ENCODE assay signal across 23 cellular contexts in the genomic region with DNA sequence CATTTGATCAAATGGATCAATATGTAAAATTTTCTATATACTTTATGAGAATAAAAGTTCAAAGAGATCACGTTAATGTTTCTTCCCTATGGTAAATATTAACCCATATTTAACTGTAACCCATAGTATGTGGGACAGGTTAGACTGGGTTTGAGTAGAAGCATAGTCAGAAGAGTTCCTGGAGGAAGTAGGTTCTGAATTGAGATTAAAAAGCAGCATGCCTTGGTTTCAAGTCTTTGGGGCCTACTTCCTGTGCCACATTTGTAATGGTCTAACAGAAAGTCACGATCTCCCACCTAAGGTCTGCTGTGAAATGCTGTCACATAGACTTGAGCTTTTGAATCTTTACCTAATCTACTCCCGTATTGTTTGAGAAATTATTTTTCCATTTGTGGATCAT.
DNase-seq lines count a peak whose midpoint lies in the region; ATAC-seq, FAIRE-seq and TF ChIP-seq lines count a peak whose summit lies in the region.
"Had no signal": no experiment of that assay in that cellular context is flagged by ENCODE, and none has a peak within 500 bp of the region (broad histone marks: within the 10 kb centered on the region; RNA-seq: fewer than 3 reads in every experiment).

No MANE protein-coding gene starts in this region.

- no peak for DNase-seq in CD8-positive, alpha-beta T cell
- DNase-seq in GM18507 (ENCODE audit: extremely low spot score, insufficient read length, low read depth) (no peak), NOMO-1 treated with DMSO at 0.1 percent for 48 hours (lab: John Stamatoyannopoulos, UW; ENCODE audit: unreplicated experiment) (peak; percentile 26), cerebellar nuclear complex (lab: John Stamatoyannopoulos, UW) (no peak), NCI-H526 (lab: John Stamatoyannopoulos, UW) (no peak), islet precursor cell (no peak)
- no peak for DNase-seq in activated naive CD8-positive, alpha-beta T cell treated with anti-CD3 and anti-CD28 coated beads, Interleukin-2, amount 10 ng/mL, durations not matched to agents 7 days and 5 days
- DNase-seq: DMS53, GM23248, H9, HFFc6, NCI-H1048, NCI-H1417 treated with DMSO at 0.1 percent for 48 hours, NCI-H187, NCI-H446, NCI-H526 treated with DMSO at 0.1 percent for 48 hours, Peyer's patch, T-cell had no signal

- POLR2A ChIA-PET in CD8-positive, alpha-beta T cell (lab: Charles Lee), result no interaction called here
- POLR2A ChIA-PET in activated naive CD8-positive, alpha-beta T cell treated with anti-CD3 and anti-CD28 coated beads, Interleukin-2, amount 10 ng/mL, durations not matched to agents 7 days and 5 days (lab: Charles Lee), result no interaction called here

- H3K27ac Mint-ChIP-seq in CD8-positive, alpha-beta T cell, result peak overlapping the region; percentile 71
- peak overlapping the region; percentile 19 for H3K27ac Mint-ChIP-seq in activated naive CD8-positive, alpha-beta T cell treated with anti-CD3 and anti-CD28 coated beads, Interleukin-2, amount 10 ng/mL, durations not matched to agents 7 days and 5 days
- H3K27ac Mint-ChIP-seq: H9, HFFc6, T-cell had no signal

- H3K4me1 ChIP-seq in CD8-positive, alpha-beta T cell (ENCODE audit: insufficient read depth, low read length), result peaks cover 27% of the 10 kb centered on the region
- H3K4me1 ChIP-seq: Peyer's patch had no signal

- FAIRE-seq in GM18507 (lab: Jason Lieb, UNC), result peak; percentile 29
- FAIRE-seq: A204.1, D721Med, HTR-8/SVneo had no signal

- H3K27ac ChIP-seq in CD8-positive, alpha-beta T cell (ENCODE audit: low read depth, low read length), result no peak overlapping the region
- H3K27ac ChIP-seq: C4-2B, GM23248, KMS-11, Peyer's patch had no signal

- CTCF ChIA-PET in CD8-positive, alpha-beta T cell (lab: Charles Lee), result interaction anchor here (0.7 kb wide), 1 partner anchor 29 kb away, joined by 3 read pairs; no protein-coding TSS in a partner anchor

- H3K27me3 ChIP-seq in CD8-positive, alpha-beta T cell (ENCODE audit: insufficient read depth, low read length), result no peaks in the 10 kb centered on the region
- H3K27me3 ChIP-seq: Peyer's patch had no signal

- H3K27me3 Mint-ChIP-seq in CD8-positive, alpha-beta T cell (ENCODE audit: low read depth), result no peaks in the 10 kb centered on the region
- peaks cover 3% of the 10 kb centered on the region for H3K27me3 Mint-ChIP-seq in activated naive CD8-positive, alpha-beta T cell treated with anti-CD3 and anti-CD28 coated beads, Interleukin-2, amount 10 ng/mL, durations not matched to agents 7 days and 5 days

- H3K36me3 Mint-ChIP-seq in CD8-positive, alpha-beta T cell, result no peaks in the 10 kb centered on the region
- peaks cover 3% of the 10 kb centered on the region for H3K36me3 Mint-ChIP-seq in activated naive CD8-positive, alpha-beta T cell treated with anti-CD3 and anti-CD28 coated beads, Interleukin-2, amount 10 ng/mL, durations not matched to agents 7 days and 5 days
- H3K36me3 Mint-ChIP-seq: T-cell had no signal

- no peak for TF ChIP-seq CTCF in CD8-positive, alpha-beta T cell (IDR thresholded peaks at IDR 0.05)

- no peaks in the 10 kb centered on the region for H3K9me3 Mint-ChIP-seq in CD8-positive, alpha-beta T cell
- H3K9me3 Mint-ChIP-seq in activated naive CD8-positive, alpha-beta T cell treated with anti-CD3 and anti-CD28 coated beads, Interleukin-2, amount 10 ng/mL, durations not matched to agents 7 days and 5 days, result peaks cover 1% of the 10 kb centered on the region
- H3K9me3 Mint-ChIP-seq: H9, HFFc6, T-cell had no signal

- no peaks in the 10 kb centered on the region for H3K9me3 ChIP-seq in CD8-positive, alpha-beta T cell (ENCODE audit: low read length)
- H3K9me3 ChIP-seq: Peyer's patch had no signal

- no peak for ATAC-seq in CD8-positive, alpha-beta T cell
- peak; percentile 44 for ATAC-seq in activated naive CD8-positive, alpha-beta T cell treated with anti-CD3 and anti-CD28 coated beads, Interleukin-2, amount 10 ng/mL, durations not matched to agents 7 days and 5 days (ENCODE audit: low read depth)
- ATAC-seq: T-cell had no signal

- H3K4me1 Mint-ChIP-seq in CD8-positive, alpha-beta T cell (ENCODE audit: low read depth), result peaks cover 32% of the 10 kb centered on the region
- peaks cover 22% of the 10 kb centered on the region for H3K4me1 Mint-ChIP-seq in activated naive CD8-positive, alpha-beta T cell treated with anti-CD3 and anti-CD28 coated beads, Interleukin-2, amount 10 ng/mL, durations not matched to agents 7 days and 5 days
- H3K4me1 Mint-ChIP-seq: H9 had no signal

- no peak overlapping the region for H3K4me3 Mint-ChIP-seq in CD8-positive, alpha-beta T cell
- H3K4me3 Mint-ChIP-seq in activated naive CD8-positive, alpha-beta T cell treated with anti-CD3 and anti-CD28 coated beads, Interleukin-2, amount 10 ng/mL, durations not matched to agents 7 days and 5 days, result peak overlapping the region; percentile 8
- H3K4me3 Mint-ChIP-seq: H9, HFFc6, T-cell had no signal

- H3K4me3 ChIP-seq in CD8-positive, alpha-beta T cell (ENCODE audit: low read depth, low read length), result no peak overlapping the region
- H3K4me3 ChIP-seq: GM23248, Peyer's patch had no signal

- intact Hi-C loops in CD8-positive, alpha-beta T cell (cut with DNase I, micrococcal nuclease), result no loop called here

- no peaks in the 10 kb centered on the region for H3K36me3 ChIP-seq in CD8-positive, alpha-beta T cell (ENCODE audit: insufficient read depth, low read length)
- H3K36me3 ChIP-seq: Peyer's patch had no signal
